Comparison of ENCODE assay signal across 1 cellular context in genomic region chr7:132872034-132872433, GRCh38.
TF ChIP-seq lines count a peak whose summit lies in the region.

No MANE protein-coding gene starts in this region.

TF ChIP-seq in WTC11, 78 proteins besides CTCF, POLR2A, EP300 and RAD21 (continued from another document):
- TF ChIP-seq E2F1 (CRISPR knock-in tag; IDR thresholded peaks at IDR 0.05) (no peak), SOX15 (CRISPR knock-in tag; IDR thresholded peaks at IDR 0.05) (no peak), FOXK1 (CRISPR knock-in tag; IDR thresholded peaks at IDR 0.05) (no peak)
